16 cellular contexts compared by ENCODE assay signal in genomic region chr6:21769973-21770372, GRCh38.
DNase-seq lines count a peak whose midpoint lies in the region; ATAC-seq and TF ChIP-seq lines count a peak whose summit lies in the region.
"Had no signal": no experiment of that assay in that cellular context is flagged by ENCODE, and none has a peak within 500 bp of the region (broad histone marks: within the 10 kb centered on the region; RNA-seq: fewer than 3 reads in every experiment).

No MANE protein-coding gene starts in this region.

- CTCF ChIA-PET in MCF 10A (lab: Yijun Ruan, JAX) = interaction anchor here (0.6 to 1.2 kb wide), 3 partner anchors 11 to 64 kb away, joined by 3 to 6 read pairs (median 3); no protein-coding TSS in a partner anchor

- in situ Hi-C loops in brain microvascular endothelial cell (cut with HindIII; ENCODE audit: low pct_ligation_motif_present, low sequenced_read_pairs) = no loop called here

- no peaks in the 10 kb centered on the region for H3K4me1 ChIP-seq in breast epithelium
- H3K4me1 ChIP-seq in tibial artery = peaks cover 0 to 48% (median 10%) of the 10 kb centered on the region in 4 donors

- H3K36me3 Mint-ChIP-seq in MCF 10A (ENCODE audit: insufficient read depth, unreplicated experiment) = no peaks in the 10 kb centered on the region
- H3K36me3 Mint-ChIP-seq in stimulated activated effector memory CD8-positive, alpha-beta T cell treated with anti-CD3 and anti-CD28 coated beads, Interleukin-12 subunit alpha, Interleukin-12 subunit beta, amount 100 ng/mL, for 72 hours = no peaks in the 10 kb centered on the region
- H3K36me3 Mint-ChIP-seq: CD4-positive, alpha-beta memory T cell had no signal

- intact Hi-C loops in breast epithelium (cut with DNase I; ENCODE audit: low total_unique reads) = no loop called here
- intact Hi-C loops in MCF 10A (cut with micrococcal nuclease) = loop anchor here (5.0 kb wide), 1 partner anchor 173 kb away; no protein-coding TSS in a partner anchor
- intact Hi-C loops in tibial artery (cut with DNase I; ENCODE audit: low total_unique reads) = no loop called here

- no peak for TF ChIP-seq POLR2A in breast epithelium (IDR thresholded peaks at IDR 0.05)

- no TSS peak for BruUV-seq in MCF 10A (replicated peaks; lab: Mats Ljungman, UMichigan)

- no peaks in the 10 kb centered on the region for H3K27me3 Mint-ChIP-seq in MCF 10A (ENCODE audit: insufficient read depth, unreplicated experiment)
- H3K27me3 Mint-ChIP-seq: activated CD4-positive, alpha-beta memory T cell treated with anti-CD3 and anti-CD28 coated beads, Interleukin-2, amount 10 ng/mL, durations not matched to agents 7 days and 5 days; CD4-positive, alpha-beta memory T cell had no signal

- H3K36me3 ChIP-seq in breast epithelium (no peaks in the 10 kb centered on the region), brain microvascular endothelial cell (replicated peaks) (no peaks in the 10 kb centered on the region), tibial artery (no peaks in the 10 kb centered on the region), WERI-Rb-1 (no peaks in the 10 kb centered on the region)

- H3K27me3 ChIP-seq in breast epithelium (no peaks in the 10 kb centered on the region), brain microvascular endothelial cell (replicated peaks) (no peaks in the 10 kb centered on the region), tibial artery (no peaks in the 10 kb centered on the region), WERI-Rb-1 (ENCODE audit: insufficient read depth, low read depth, severe bottlenecking) (no peaks in the 10 kb centered on the region)
- H3K27me3 ChIP-seq: foreskin keratinocyte had no signal

- no peak for DNase-seq in breast epithelium (ENCODE audit: low spot score in 2 of 2)
- DNase-seq in MCF 10A (ENCODE audit: unreplicated experiment) = no peak
- DNase-seq in brain microvascular endothelial cell = no peak
- DNase-seq in kidney tubule cell (ENCODE audit: low spot score) = peak; percentile 23
- no peak for DNase-seq in tibial artery
- DNase-seq in stimulated activated effector memory CD8-positive, alpha-beta T cell treated with anti-CD3 and anti-CD28 coated beads, Interleukin-12 subunit alpha, Interleukin-12 subunit beta, amount 100 ng/mL, for 72 hours (ENCODE audit: low spot score in 2 of 2) = no peak
- no peak for DNase-seq in foreskin melanocyte
- DNase-seq in WERI-Rb-1 = no peak
- DNase-seq: activated CD4-positive, alpha-beta memory T cell treated with anti-CD3 and anti-CD28 coated beads, Interleukin-2, amount 10 ng/mL, durations not matched to agents 7 days and 5 days; CD4-positive, alpha-beta memory T cell; dorsolateral prefrontal cortex; stimulated activated CD4-positive, alpha-beta T cell treated with anti-CD3 and anti-CD28 coated beads, Interleukin-2, amount 100 ng/mL, for 48 hours had no signal

- H3K4me3 ChIP-seq in breast epithelium (no peak overlapping the region), brain microvascular endothelial cell (ENCODE audit: low read depth, low read length) (no peak overlapping the region), tibial artery (no peak overlapping the region), WERI-Rb-1 (ENCODE audit: low read depth, low read length) (no peak overlapping the region)
- H3K4me3 ChIP-seq: dorsolateral prefrontal cortex, GM12878 had no signal

- no peak overlapping the region for H3K4me3 Mint-ChIP-seq in MCF 10A (ENCODE audit: unreplicated experiment)
- no peak overlapping the region for H3K4me3 Mint-ChIP-seq in stimulated activated effector memory CD8-positive, alpha-beta T cell treated with anti-CD3 and anti-CD28 coated beads, Interleukin-12 subunit alpha, Interleukin-12 subunit beta, amount 100 ng/mL, for 72 hours
- H3K4me3 Mint-ChIP-seq: activated CD4-positive, alpha-beta memory T cell treated with anti-CD3 and anti-CD28 coated beads, Interleukin-2, amount 10 ng/mL, durations not matched to agents 7 days and 5 days; activated T-helper 17 cell treated with anti-CD3 and anti-CD28 coated beads, Interleukin-2, amount 50 U/mL, for 72 hours; CD4-positive, alpha-beta memory T cell had no signal

- H3K27ac ChIP-seq in breast epithelium (peak overlapping the region; percentile 69 to 85), brain microvascular endothelial cell (peak overlapping the region; percentile 83), tibial artery (peak overlapping the region; percentile 36 to 50), WERI-Rb-1 (no peak overlapping the region)
- H3K27ac ChIP-seq: 22Rv1, dorsolateral prefrontal cortex, foreskin keratinocyte had no signal

- peaks cover 23% of the 10 kb centered on the region for H3K4me1 Mint-ChIP-seq in MCF 10A (ENCODE audit: insufficient read depth, unreplicated experiment)
- H3K4me1 Mint-ChIP-seq in stimulated activated effector memory CD8-positive, alpha-beta T cell treated with anti-CD3 and anti-CD28 coated beads, Interleukin-12 subunit alpha, Interleukin-12 subunit beta, amount 100 ng/mL, for 72 hours = no peaks in the 10 kb centered on the region
- H3K4me1 Mint-ChIP-seq: activated CD4-positive, alpha-beta memory T cell treated with anti-CD3 and anti-CD28 coated beads, Interleukin-2, amount 10 ng/mL, durations not matched to agents 7 days and 5 days; activated T-helper 17 cell treated with anti-CD3 and anti-CD28 coated beads, Interleukin-2, amount 50 U/mL, for 72 hours; CD4-positive, alpha-beta memory T cell had no signal

- POLR2A ChIA-PET in MCF 10A (lab: Yijun Ruan, JAX) = interaction anchor here (0.6 to 1.4 kb wide), 4 partner anchors 16 to 165 kb away, joined by 3 to 6 read pairs (median 3); no protein-coding TSS in a partner anchor

- no peaks in the 10 kb centered on the region for H3K9me3 ChIP-seq in breast epithelium
- H3K9me3 ChIP-seq in tibial artery = no peaks in the 10 kb centered on the region
- H3K9me3 ChIP-seq in WERI-Rb-1 (ENCODE audit: severe bottlenecking) = no peaks in the 10 kb centered on the region

- TF ChIP-seq CTCF in breast epithelium (IDR thresholded peaks at IDR 0.05) = no peak
- TF ChIP-seq CTCF in MCF 10A (IDR thresholded peaks at IDR 0.05; ENCODE audit: unreplicated experiment) = no peak
- TF ChIP-seq CTCF in brain microvascular endothelial cell (IDR thresholded peaks at IDR 0.05; ENCODE audit: low read depth, low read length, missing control alignments) = no peak
- no peak for TF ChIP-seq CTCF in tibial artery (IDR thresholded peaks at IDR 0.05)
- no peak for TF ChIP-seq CTCF in WERI-Rb-1 (IDR thresholded peaks at IDR 0.05; ENCODE audit: low read depth, low read length)

- H3K9me3 Mint-ChIP-seq in MCF 10A (ENCODE audit: unreplicated experiment) = no peaks in the 10 kb centered on the region
- H3K9me3 Mint-ChIP-seq in stimulated activated effector memory CD8-positive, alpha-beta T cell treated with anti-CD3 and anti-CD28 coated beads, Interleukin-12 subunit alpha, Interleukin-12 subunit beta, amount 100 ng/mL, for 72 hours = no peaks in the 10 kb centered on the region
- H3K9me3 Mint-ChIP-seq: activated CD4-positive, alpha-beta memory T cell treated with anti-CD3 and anti-CD28 coated beads, Interleukin-2, amount 10 ng/mL, durations not matched to agents 7 days and 5 days; activated T-helper 17 cell treated with anti-CD3 and anti-CD28 coated beads, Interleukin-2, amount 50 U/mL, for 72 hours; CD4-positive, alpha-beta memory T cell had no signal

- no peak overlapping the region for H3K27ac Mint-ChIP-seq in MCF 10A (ENCODE audit: low read depth, unreplicated experiment)
- H3K27ac Mint-ChIP-seq in stimulated activated effector memory CD8-positive, alpha-beta T cell treated with anti-CD3 and anti-CD28 coated beads, Interleukin-12 subunit alpha, Interleukin-12 subunit beta, amount 100 ng/mL, for 72 hours = no peak overlapping the region
- H3K27ac Mint-ChIP-seq: activated CD4-positive, alpha-beta memory T cell treated with anti-CD3 and anti-CD28 coated beads, Interleukin-2, amount 10 ng/mL, durations not matched to agents 7 days and 5 days; activated T-helper 17 cell treated with anti-CD3 and anti-CD28 coated beads, Interleukin-2, amount 50 U/mL, for 72 hours; CD4-positive, alpha-beta memory T cell had no signal

- no peak for ATAC-seq in stimulated activated effector memory CD8-positive, alpha-beta T cell treated with anti-CD3 and anti-CD28 coated beads, Interleukin-12 subunit alpha, Interleukin-12 subunit beta, amount 100 ng/mL, for 72 hours
- ATAC-seq: activated T-helper 17 cell treated with anti-CD3 and anti-CD28 coated beads, Interleukin-2, amount 50 U/mL, for 72 hours; GM12878 had no signal
